9 cellular contexts compared by ENCODE assay signal in genomic region chr9:127796225-127796813, GRCh38. TPM values are rescaled to one million over a fixed set of nuclear protein-coding genes. Genes with fewer than 3 reads are reported as not detected.
A peak's percentile ranks its signal among the peaks of the same experiment; 100 is the strongest.
DNase-seq lines count a peak whose midpoint lies in the region; ATAC-seq and TF ChIP-seq lines count a peak whose summit lies in the region.
"Had no signal": no experiment of that assay in that cellular context is flagged by ENCODE, and none has a peak within 500 bp of the region (broad histone marks: within the 10 kb centered on the region; RNA-seq: fewer than 3 reads in every experiment).

No MANE protein-coding gene starts in this region.

- H3K4me3 ChIP-seq in heart left ventricle (peak overlapping the region in 1 of 12 donors; percentile 5), stomach (no peak overlapping the region)

- CTCF ChIA-PET in activated CD4-positive, alpha-beta T cell treated with anti-CD3 and anti-CD28 coated beads for 36 hours (lab: Charles Lee): interaction anchor here (1.4 kb wide), 1 partner anchor 25 kb away, joined by 3 read pairs; no protein-coding TSS in a partner anchor

- no peak for TF ChIP-seq EP300 in stomach (IDR thresholded peaks at IDR 0.05)

- H3K9me3 ChIP-seq in heart left ventricle (no peaks in the 10 kb centered on the region), stomach (no peaks in the 10 kb centered on the region)

- H3K36me3 ChIP-seq in heart left ventricle (peaks cover 0 to 27% (median 18%) of the 10 kb centered on the region in 9 donors), stomach (peaks cover 10 to 30% (median 14%) of the 10 kb centered on the region in 4 donors)

- no peaks in the 10 kb centered on the region for H3K27me3 Mint-ChIP-seq in activated CD4-positive, alpha-beta T cell treated with anti-CD3 and anti-CD28 coated beads for 36 hours

- ATAC-seq in activated CD4-positive, alpha-beta T cell treated with anti-CD3 and anti-CD28 coated beads for 36 hours: peak; percentile 36
- ATAC-seq in heart left ventricle (peak in 3 of 4 donors; percentile 60 to 73 (median 63)), GM18873 (IDR thresholded peaks at IDR 0.05; ENCODE audit: low FRiP score, unreplicated experiment) (no peak), GM18909 (IDR thresholded peaks at IDR 0.05; ENCODE audit: poor library complexity, unreplicated experiment) (no peak)

- peak overlapping the region in 6 of 12 donors; percentile 4 to 46 (median 11) for H3K27ac ChIP-seq in heart left ventricle
- H3K27ac ChIP-seq in stomach: peak overlapping the region; percentile 1 to 40 (median 26)

- peaks cover 0 to 32% (median 18%) of the 10 kb centered on the region in 12 donors for H3K4me1 ChIP-seq in heart left ventricle
- peaks cover 37 to 73% (median 48%) of the 10 kb centered on the region in 4 donors for H3K4me1 ChIP-seq in stomach

- no peak for TF ChIP-seq CTCF in heart left ventricle (IDR thresholded peaks at IDR 0.05)
- no peak for TF ChIP-seq CTCF in stomach (IDR thresholded peaks at IDR 0.05)

- no peak overlapping the region for H3K4me3 Mint-ChIP-seq in activated CD4-positive, alpha-beta T cell treated with anti-CD3 and anti-CD28 coated beads for 36 hours

- POLR2A ChIA-PET in activated CD4-positive, alpha-beta T cell treated with anti-CD3 and anti-CD28 coated beads for 36 hours (lab: Charles Lee): interaction anchor here (0.6 kb wide), 1 partner anchor 45 kb away, joined by 6 read pairs; no protein-coding TSS in a partner anchor

- no peak for DNase-seq in activated CD4-positive, alpha-beta T cell treated with anti-CD3 and anti-CD28 coated beads for 36 hours
- no peak for DNase-seq in activated CD4-positive, alpha-beta T cell treated with anti-CD3 and anti-CD28 coated beads, Interleukin-2, amount 50 U/mL, for 48 hours
- DNase-seq in SHP77 treated with DMSO at 0.1 percent for 48 hours (lab: John Stamatoyannopoulos, UW) (peak; percentile 25), heart left ventricle (peak in 2 of 5 donors; percentile 75 to 81), stomach (peak; percentile 58), GOT3 (lab: John Stamatoyannopoulos, UW) (no peak)

- no peaks in the 10 kb centered on the region for H3K9me3 Mint-ChIP-seq in activated CD4-positive, alpha-beta T cell treated with anti-CD3 and anti-CD28 coated beads for 36 hours (ENCODE audit: low read depth)

- H3K27ac Mint-ChIP-seq in activated CD4-positive, alpha-beta T cell treated with anti-CD3 and anti-CD28 coated beads for 36 hours: peak overlapping the region; percentile 62

- TF ChIP-seq POLR2A in heart left ventricle (IDR thresholded peaks at IDR 0.05) (no peak), stomach (IDR thresholded peaks at IDR 0.05) (no peak)

- H3K27me3 ChIP-seq in heart left ventricle (no peaks in the 10 kb centered on the region), stomach (no peaks in the 10 kb centered on the region)

- intact Hi-C loops in activated CD4-positive, alpha-beta T cell treated with anti-CD3 and anti-CD28 coated beads for 36 hours (cut with DNase I, micrococcal nuclease): no loop called here
- intact Hi-C loops in heart left ventricle (cut with DNase I): no loop called here
- intact Hi-C loops in stomach (cut with DNase I; ENCODE audit: low total_unique reads): no loop called here

- WGBS in heart left ventricle, 4 donors: 51 to 66% (median 55%) methylated on average over 8 of the region's 8 CpGs
- WGBS in stomach, 5 donors: 33 to 43% (median 35%) methylated on average over 8 of the region's 8 CpGs

- peaks cover 26% of the 10 kb centered on the region for H3K4me1 Mint-ChIP-seq in activated CD4-positive, alpha-beta T cell treated with anti-CD3 and anti-CD28 coated beads for 36 hours

- peaks cover 10% of the 10 kb centered on the region for H3K36me3 Mint-ChIP-seq in activated CD4-positive, alpha-beta T cell treated with anti-CD3 and anti-CD28 coated beads for 36 hours (ENCODE audit: low read depth)

RNA-seq across cellular contexts. Expression of gene FPGS, which starts 6.4 kb away (rescaled TPM):
- total RNA-seq in activated CD4-positive, alpha-beta T cell treated with anti-CD3 and anti-CD28 coated beads for 36 hours: 10 to 100 TPM; 71.9 to 80.4 TPM
- 10 to 100 TPM; 39.9 to 55.1 (median 41.5) TPM for total RNA-seq in heart left ventricle
- polyA plus RNA-seq in heart left ventricle: 10 to 100 TPM; 36.8 to 50.1 TPM
- 100 to 1,000 TPM in 2 of 5 donors, 10 to 100 TPM in 3; 67.0 to 235 (median 97.1) TPM for total RNA-seq in stomach
- polyA plus RNA-seq in stomach: 10 to 100 TPM; 29.1 to 42.7 (median 30.2) TPM

RNA-seq across cellular contexts. Expression of gene CDK9, which starts 10.5 kb away (rescaled TPM):
- 10 to 100 TPM; 63.8 to 80.4 TPM for total RNA-seq in activated CD4-positive, alpha-beta T cell treated with anti-CD3 and anti-CD28 coated beads for 36 hours
- 10 to 100 TPM; 35.6 to 60.3 (median 47.8) TPM for total RNA-seq in heart left ventricle
- 10 to 100 TPM; 26.2 to 30.4 TPM for polyA plus RNA-seq in heart left ventricle
- 100 to 1,000 TPM in 1 of 5 donors, 10 to 100 TPM in 4; 42.8 to 114 (median 92.7) TPM for total RNA-seq in stomach
- polyA plus RNA-seq in stomach: 10 to 100 TPM; 25.3 to 34.7 (median 34.4) TPM

RNA-seq across cellular contexts. Expression of gene SH2D3C, which starts 17.9 kb away (rescaled TPM):
- total RNA-seq in activated CD4-positive, alpha-beta T cell treated with anti-CD3 and anti-CD28 coated beads for 36 hours: 10 to 100 TPM; 30.3 to 35.2 TPM
- total RNA-seq in heart left ventricle (10 to 100 TPM; 13.7 to 38.9 (median 16.9) TPM), stomach (10 to 100 TPM in 1 of 5 donors, 1 to 10 TPM in 2, not detected in 2; 1.8 to 38.1 (median 5.1) TPM)
- polyA plus RNA-seq in heart left ventricle (10 to 100 TPM; 21.1 to 24.8 TPM), stomach (1 to 10 TPM; 3.5 to 4.7 (median 4.3) TPM)
- total RNA-seq: epithelial cell of proximal tubule had no signal

RNA-seq across cellular contexts. Expression of gene ENG, which starts 58.1 kb away (rescaled TPM):
- 10 to 100 TPM; 13.9 to 15.2 TPM for total RNA-seq in activated CD4-positive, alpha-beta T cell treated with anti-CD3 and anti-CD28 coated beads for 36 hours
- total RNA-seq in heart left ventricle (100 to 1,000 TPM; 116 to 252 (median 133) TPM), stomach (10 to 100 TPM in 4 of 5 donors, 1 to 10 TPM in 1; 4.0 to 58.5 (median 44.3) TPM)
- polyA plus RNA-seq in heart left ventricle (100 to 1,000 TPM; 156 to 245 TPM), stomach (10 to 100 TPM; 16.0 to 28.8 (median 21.5) TPM)

Comparison
In these comparisons a context has a peak if more than half of its experiments do, and no peak if none do; other contexts are left out.
1. ATAC-seq: peak in activated CD4-positive, alpha-beta T cell treated with anti-CD3 and anti-CD28 coated beads for 36 hours (single experiment) and heart left ventricle (3 of 4); none in GM18873 (single experiment) and GM18909 (single experiment).
2. DNase-seq: peak in SHP77 treated with DMSO at 0.1 percent for 48 hours (single experiment) and stomach (single experiment); none in activated CD4-positive, alpha-beta T cell treated with anti-CD3 and anti-CD28 coated beads for 36 hours (single experiment), activated CD4-positive, alpha-beta T cell treated with anti-CD3 and anti-CD28 coated beads, Interleukin-2, amount 50 U/mL, for 48 hours (0 of 2) and GOT3 (single experiment).